Comparison of ENCODE assay signal across 8 cellular contexts in the genomic region with DNA sequence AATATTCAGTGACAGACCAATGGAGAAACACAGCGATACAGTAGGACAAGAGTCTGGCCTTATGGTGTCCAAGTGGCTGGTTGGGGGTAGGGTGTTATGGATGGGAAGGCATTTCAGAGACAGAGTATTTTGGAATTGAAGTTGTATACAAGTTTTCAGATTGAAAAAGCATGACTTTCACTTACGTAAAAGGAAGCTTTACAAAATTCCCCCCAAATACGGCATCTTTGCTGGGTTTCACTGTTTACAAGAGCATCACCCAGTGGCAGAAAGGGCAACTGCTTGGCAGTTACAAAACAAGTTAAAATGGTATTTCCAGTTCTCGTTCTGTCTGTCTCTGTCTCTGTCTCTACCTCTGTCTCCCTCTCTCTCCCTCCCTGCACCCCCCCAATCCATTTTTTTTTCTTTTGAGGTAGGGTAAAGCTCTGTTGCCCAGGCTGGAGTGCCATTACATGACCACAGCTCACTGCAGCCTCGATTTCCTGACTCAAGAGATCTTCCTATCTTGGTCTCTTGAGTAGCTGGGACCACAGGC.
DNase-seq lines count a peak whose midpoint lies in the region; ATAC-seq and TF ChIP-seq lines count a peak whose summit lies in the region.

No MANE protein-coding gene starts in this region.

- no peaks in the 10 kb centered on the region; the same call in 1 of the 2 replicates for H3K27me3 ChIP-seq in BE2C
- no peaks in the 10 kb centered on the region for H3K27me3 ChIP-seq in breast epithelium

- intact Hi-C loops in breast epithelium (cut with DNase I; ENCODE audit: low total_unique reads): no loop called here

- no peak overlapping the region for H3K27ac Mint-ChIP-seq in nephron progenitor cell

- peaks cover 7% of the 10 kb centered on the region for H3K36me3 Mint-ChIP-seq in nephron progenitor cell (ENCODE audit: low read depth)

- peaks cover 57% of the 10 kb centered on the region for H3K4me1 Mint-ChIP-seq in nephron progenitor cell

- DNase-seq in BE2C (peak; percentile 14), NOMO-1 treated with DMSO at 0.1 percent for 48 hours (lab: John Stamatoyannopoulos, UW; ENCODE audit: unreplicated experiment) (peak; percentile 72), breast epithelium (ENCODE audit: low spot score in 2 of 2) (no peak), nephron progenitor cell (no peak)
- no peak for DNase-seq in effector CD4-positive, alpha-beta T cell

- H3K4me3 Mint-ChIP-seq in nephron progenitor cell: no peak overlapping the region

- H3K27me3 Mint-ChIP-seq in nephron progenitor cell (ENCODE audit: low read depth, poor library complexity): no peaks in the 10 kb centered on the region

- H3K4me3 ChIP-seq in BE2C (ENCODE audit: low read depth, low read length) (no peak overlapping the region), breast epithelium (no peak overlapping the region)

- H3K36me3 ChIP-seq in BE2C (no peaks in the 10 kb centered on the region), breast epithelium (no peaks in the 10 kb centered on the region)

- TF ChIP-seq POLR2A in breast epithelium (IDR thresholded peaks at IDR 0.05): no peak

- TF ChIP-seq CTCF in BE2C (IDR thresholded peaks at IDR 0.05; ENCODE audit: low read depth, low read length): peak; percentile 86
- TF ChIP-seq CTCF in breast epithelium (IDR thresholded peaks at IDR 0.05): peak in 2 of 3 donors; percentile 40 to 61
- peak; percentile 71 for TF ChIP-seq CTCF in nephron progenitor cell (IDR thresholded peaks at IDR 0.05)

- ATAC-seq in GM18508 (IDR thresholded peaks at IDR 0.05; ENCODE audit: insufficient read depth, unreplicated experiment) (peak; percentile 44), HG02884 (IDR thresholded peaks at IDR 0.05; ENCODE audit: unreplicated experiment) (peak; percentile 43), HG02981 (IDR thresholded peaks at IDR 0.05; ENCODE audit: unreplicated experiment) (no peak)

- no peaks in the 10 kb centered on the region for H3K9me3 ChIP-seq in BE2C
- H3K9me3 ChIP-seq in breast epithelium: no peaks in the 10 kb centered on the region

- H3K4me1 ChIP-seq in BE2C: no peaks in the 10 kb centered on the region
- no peaks in the 10 kb centered on the region for H3K4me1 ChIP-seq in breast epithelium

- no peaks in the 10 kb centered on the region for H3K9me3 Mint-ChIP-seq in nephron progenitor cell

- no peak overlapping the region for H3K27ac ChIP-seq in breast epithelium

Comparison
In these comparisons a context has a peak if more than half of its experiments do, and no peak if none do; other contexts are left out.
1. DNase-seq: peak in BE2C (single experiment) and NOMO-1 treated with DMSO at 0.1 percent for 48 hours (single experiment); none in breast epithelium (0 of 2), nephron progenitor cell (single experiment) and effector CD4-positive, alpha-beta T cell (single experiment).
2. Peak in every context shown above with its lines, with median percentiles within 50 percentile points of each other: CTCF ChIP-seq.